18 cellular contexts compared by ENCODE assay signal in genomic region chrY:21256820-21257219, GRCh38.
DNase-seq lines count a peak whose midpoint lies in the region; ATAC-seq and TF ChIP-seq lines count a peak whose summit lies in the region.
"Had no signal": no experiment of that assay in that cellular context is flagged by ENCODE, and none has a peak within 500 bp of the region (broad histone marks: within the 10 kb centered on the region; RNA-seq: fewer than 3 reads in every experiment).

No MANE protein-coding gene starts in this region.

- no peaks in the 10 kb centered on the region for H3K9me3 Mint-ChIP-seq in activated naive CD4-positive, alpha-beta T cell treated with anti-CD3 and anti-CD28 coated beads, Interleukin-2, amount 10 ng/mL, durations not matched to agents 7 days and 5 days
- H3K9me3 Mint-ChIP-seq: naive thymus-derived CD8-positive, alpha-beta T cell; type B pancreatic cell had no signal

- H3K27ac ChIP-seq in OCI-LY3 (ENCODE audit: low read length) (peak overlapping the region; percentile 87), brain microvascular endothelial cell (no peak overlapping the region), gastroesophageal sphincter (no peak overlapping the region)
- H3K27ac ChIP-seq: hepatocyte, Peyer's patch had no signal

- CTCF ChIA-PET in activated naive CD4-positive, alpha-beta T cell treated with anti-CD3 and anti-CD28 coated beads, Interleukin-2, amount 10 ng/mL, durations not matched to agents 7 days and 5 days (lab: Charles Lee) = interaction anchor here (2.1 kb wide), 1 partner anchor 16 kb away, joined by 4 read pairs; no protein-coding TSS in a partner anchor

- H3K27me3 ChIP-seq in OCI-LY3 (ENCODE audit: low read depth, low read length) (no peaks in the 10 kb centered on the region), brain microvascular endothelial cell (replicated peaks) (no peaks in the 10 kb centered on the region), gastroesophageal sphincter (no peaks in the 10 kb centered on the region)
- H3K27me3 ChIP-seq: hepatocyte, Peyer's patch had no signal

- peak; percentile 84 for ATAC-seq in HG02798 (IDR thresholded peaks at IDR 0.05; ENCODE audit: poor library complexity, unreplicated experiment)
- no peak for ATAC-seq in left colon
- ATAC-seq in gastroesophageal sphincter = no peak
- no peak for ATAC-seq in GM21526 (IDR thresholded peaks at IDR 0.05; ENCODE audit: low FRiP score, unreplicated experiment)
- ATAC-seq: esophagus mucosa; left ventricle myocardium superior; naive thymus-derived CD8-positive, alpha-beta T cell had no signal

- no peak for TF ChIP-seq EP300 in gastroesophageal sphincter (IDR thresholded peaks at IDR 0.05)

- H3K27me3 Mint-ChIP-seq in activated naive CD4-positive, alpha-beta T cell treated with anti-CD3 and anti-CD28 coated beads, Interleukin-2, amount 10 ng/mL, durations not matched to agents 7 days and 5 days = no peaks in the 10 kb centered on the region
- H3K27me3 Mint-ChIP-seq: naive thymus-derived CD8-positive, alpha-beta T cell; type B pancreatic cell had no signal

- peaks cover 47% of the 10 kb centered on the region for H3K4me1 Mint-ChIP-seq in activated naive CD4-positive, alpha-beta T cell treated with anti-CD3 and anti-CD28 coated beads, Interleukin-2, amount 10 ng/mL, durations not matched to agents 7 days and 5 days

- H3K4me3 ChIP-seq in OCI-LY3 (ENCODE audit: low read length) (no peak overlapping the region), brain microvascular endothelial cell (ENCODE audit: low read depth, low read length) (no peak overlapping the region), gastroesophageal sphincter (no peak overlapping the region)
- H3K4me3 ChIP-seq: hepatocyte, Peyer's patch had no signal

- intact Hi-C loops in left colon (cut with DNase I, micrococcal nuclease) = no loop called here

- in situ Hi-C loops in brain microvascular endothelial cell (cut with HindIII; ENCODE audit: low pct_ligation_motif_present, low sequenced_read_pairs) = no loop called here

- TF ChIP-seq CTCF in OCI-LY3 (IDR thresholded peaks at IDR 0.05; ENCODE audit: low read depth, low read length) = no peak
- TF ChIP-seq CTCF in brain microvascular endothelial cell (IDR thresholded peaks at IDR 0.05; ENCODE audit: low read depth, low read length, missing control alignments) = no peak
- no peak for TF ChIP-seq CTCF in gastroesophageal sphincter (IDR thresholded peaks at IDR 0.05)

- H3K4me1 ChIP-seq in OCI-LY3 (ENCODE audit: low read length) (peaks cover 93% of the 10 kb centered on the region), gastroesophageal sphincter (no peaks in the 10 kb centered on the region)
- H3K4me1 ChIP-seq: Peyer's patch had no signal

- no peak for TF ChIP-seq POLR2A in gastroesophageal sphincter (IDR thresholded peaks at IDR 0.05)

- H3K27ac Mint-ChIP-seq in activated naive CD4-positive, alpha-beta T cell treated with anti-CD3 and anti-CD28 coated beads, Interleukin-2, amount 10 ng/mL, durations not matched to agents 7 days and 5 days = peak overlapping the region; percentile 89
- H3K27ac Mint-ChIP-seq: type B pancreatic cell had no signal

- H3K36me3 Mint-ChIP-seq in activated naive CD4-positive, alpha-beta T cell treated with anti-CD3 and anti-CD28 coated beads, Interleukin-2, amount 10 ng/mL, durations not matched to agents 7 days and 5 days = peaks cover 6% of the 10 kb centered on the region
- H3K36me3 Mint-ChIP-seq: naive thymus-derived CD8-positive, alpha-beta T cell; type B pancreatic cell had no signal

- DNase-seq in activated naive CD4-positive, alpha-beta T cell treated with anti-CD3 and anti-CD28 coated beads, Interleukin-2, amount 10 ng/mL, durations not matched to agents 7 days and 5 days = no peak
- no peak for DNase-seq in activated naive CD4-positive, alpha-beta T cell treated with Interleukin-2 at 50 U/mL for 16 hours
- no peak for DNase-seq in brain microvascular endothelial cell
- no peak for DNase-seq in left colon
- DNase-seq: DMS53; KG1; left ventricle myocardium superior; naive thymus-derived CD8-positive, alpha-beta T cell; NCI-H1694; NCI-H510A; Peyer's patch had no signal

- peak overlapping the region; percentile 37 for H3K9ac ChIP-seq in OCI-LY3 (ENCODE audit: low read length)

- no peaks in the 10 kb centered on the region for H3K9me3 ChIP-seq in OCI-LY3 (ENCODE audit: insufficient read depth, low read length)
- no peaks in the 10 kb centered on the region for H3K9me3 ChIP-seq in gastroesophageal sphincter
- H3K9me3 ChIP-seq: Peyer's patch had no signal

- H3K79me2 ChIP-seq in OCI-LY3 (ENCODE audit: low read length) = peaks cover 42% of the 10 kb centered on the region
- H3K79me2 ChIP-seq: hepatocyte had no signal

- H4K20me1 ChIP-seq in OCI-LY3 (ENCODE audit: insufficient read depth, low read length) = no peaks in the 10 kb centered on the region

- peak overlapping the region; percentile 78 for H3K4me3 Mint-ChIP-seq in activated naive CD4-positive, alpha-beta T cell treated with anti-CD3 and anti-CD28 coated beads, Interleukin-2, amount 10 ng/mL, durations not matched to agents 7 days and 5 days
- H3K4me3 Mint-ChIP-seq: type B pancreatic cell had no signal

- H3K36me3 ChIP-seq in OCI-LY3 (replicated peaks; ENCODE audit: low read depth, low read length) (peaks cover 2% of the 10 kb centered on the region), brain microvascular endothelial cell (replicated peaks) (no peaks in the 10 kb centered on the region), gastroesophageal sphincter (no peaks in the 10 kb centered on the region)
- H3K36me3 ChIP-seq: Peyer's patch had no signal

- no peak overlapping the region for H2AFZ ChIP-seq in OCI-LY3 (ENCODE audit: low read depth, low read length)
- H2AFZ ChIP-seq: hepatocyte had no signal

- H3K4me2 ChIP-seq in OCI-LY3 (ENCODE audit: low read length) = peak overlapping the region; percentile 43
- H3K4me2 ChIP-seq: hepatocyte had no signal
